13 cellular contexts compared by ENCODE assay signal in genomic region chr16:67190448-67191399, GRCh38. TPM values are rescaled to one million over a fixed set of nuclear protein-coding genes. Genes with fewer than 3 reads are reported as not detected.
DNase-seq lines count a peak whose midpoint lies in the region; ATAC-seq, FAIRE-seq and TF ChIP-seq lines count a peak whose summit lies in the region.
"Had no signal": no experiment of that assay in that cellular context is flagged by ENCODE, and none has a peak within 500 bp of the region (broad histone marks: within the 10 kb centered on the region; RNA-seq: fewer than 3 reads in every experiment).

No MANE protein-coding gene starts in this region.

- no peak overlapping the region for H3K4me3 ChIP-seq in K562
- H3K4me3 ChIP-seq in neural progenitor cell, result no peak overlapping the region
- no peak overlapping the region for H3K4me3 ChIP-seq in suprapubic skin

- H4K20me1 ChIP-seq in K562 (replicated peaks; ENCODE audit: control insufficient read depth, insufficient read depth, low read length) (0 out of 2 replicates have a peak, but pooled peaks cover 2% of the 10 kb centered on the region), neural progenitor cell (ENCODE audit: low read depth) (peaks cover 33% of the 10 kb centered on the region)

- no peak for DNase-seq in activated CD4-positive, alpha-beta T cell treated with anti-CD3 and anti-CD28 coated beads, Interleukin-2, amount 10 ng/mL, durations not matched to agents 24 days and 14 days
- DNase-seq in activated CD4-positive, alpha-beta T cell treated with anti-CD3 and anti-CD28 coated beads for 4 hours, result no peak
- DNase-seq in LHCN-M2 (ENCODE audit: low read depth) (peak; percentile 75), K562 (ENCODE audit: extremely low read depth in 1 of 4, low spot score in 3 of 4) (peak in 1 of 4 experiments; percentile 73), neural progenitor cell (ENCODE audit: low spot score) (no peak), cerebellar cortex (ENCODE audit: low spot score) (no peak), DMS79 treated with DMSO at 0.1 percent for 48 hours (lab: John Stamatoyannopoulos, UW) (no peak), suprapubic skin (ENCODE audit: low spot score in 2 of 2) (no peak)
- DNase-seq: activated CD4-positive, CD25-positive, alpha-beta regulatory T cell treated with anti-CD3 and anti-CD28 coated beads, Interleukin-2, amount 50 U/mL, for 72 hours; effector CD8-positive, alpha-beta T cell; NCI-H2171 treated with DMSO at 0.1 percent for 48 hours; stimulated activated CD8-positive, alpha-beta memory T cell treated with anti-CD3 and anti-CD28 coated beads, Interleukin-4, amount 100 ng/mL, for 48 hours had no signal

- TF ChIP-seq POLR2A in K562 (conservative IDR thresholded peaks at IDR 0.05), result no peak
- no peak for TF ChIP-seq POLR2A in suprapubic skin (IDR thresholded peaks at IDR 0.05)

- H3K36me3 ChIP-seq in K562 (ENCODE audit: control insufficient read depth, insufficient read depth, low read length) (peaks cover 30% of the 10 kb centered on the region), neural progenitor cell (no peaks in the 10 kb centered on the region), suprapubic skin (peaks cover 19% of the 10 kb centered on the region)

- H3K27ac Mint-ChIP-seq in activated CD4-positive, alpha-beta T cell treated with anti-CD3 and anti-CD28 coated beads, Interleukin-2, amount 10 ng/mL, durations not matched to agents 24 days and 14 days, result peak overlapping the region; percentile 88
- H3K27ac Mint-ChIP-seq in neural progenitor cell, result peak overlapping the region; percentile 72

- H3K4me2 ChIP-seq in K562 (ENCODE audit: insufficient read depth, low read length), result peak overlapping the region; percentile 97
- no peak overlapping the region for H3K4me2 ChIP-seq in neural progenitor cell

- H3K9me3 ChIP-seq in K562 (replicated peaks; ENCODE audit: control insufficient read depth, insufficient read depth, low read depth, low read length) (no peaks in the 10 kb centered on the region), neural progenitor cell (ENCODE audit: low read depth) (no peaks in the 10 kb centered on the region), suprapubic skin (no peaks in the 10 kb centered on the region)

- BruUV-seq in K562 (replicated peaks; lab: Mats Ljungman, UMichigan), result no TSS peak

- CTCF ChIA-PET in K562 (lab: Yijun Ruan, JAX; ENCODE audit: low intra/inter-chr PET ratio), result no interaction called here

- ATAC-seq in K562, result peak; percentile 26

- no peak for TF ChIP-seq CTCF in K562 (IDR thresholded peaks at IDR 0.05 in 2 of 3, conservative IDR thresholded peaks at IDR 0.05 in 1 of 3; ENCODE audit: insufficient read depth in 2 of 3, low read depth in 1 of 3, low read length in 3 of 3)
- TF ChIP-seq CTCF in neural progenitor cell (IDR thresholded peaks at IDR 0.05), result no peak
- no peak for TF ChIP-seq CTCF in suprapubic skin (IDR thresholded peaks at IDR 0.05)

- 38% methylated on average over 13 of the region's 13 CpGs for WGBS in K562 (ENCODE audit: insufficient coverage, low coverage, missing lambda C conversion rate)
- 78% methylated on average over 13 of the region's 13 CpGs for WGBS in suprapubic skin

- peaks cover under 1% of the 10 kb centered on the region for H3K27me3 Mint-ChIP-seq in activated CD4-positive, alpha-beta T cell treated with anti-CD3 and anti-CD28 coated beads, Interleukin-2, amount 10 ng/mL, durations not matched to agents 24 days and 14 days
- peaks cover 10% of the 10 kb centered on the region for H3K27me3 Mint-ChIP-seq in neural progenitor cell (ENCODE audit: insufficient read depth, low read depth)

- TF ChIP-seq EP300 in K562 (IDR thresholded peaks at IDR 0.05; ENCODE audit: low read length), result peak; percentile 19; the same call in 1 of the 2 replicates
- TF ChIP-seq EP300 in suprapubic skin (IDR thresholded peaks at IDR 0.05), result no peak

- peaks cover 25% of the 10 kb centered on the region for H3K4me1 Mint-ChIP-seq in activated CD4-positive, alpha-beta T cell treated with anti-CD3 and anti-CD28 coated beads, Interleukin-2, amount 10 ng/mL, durations not matched to agents 24 days and 14 days
- H3K4me1 Mint-ChIP-seq in neural progenitor cell, result peaks cover 23% of the 10 kb centered on the region

- in situ Hi-C loops in K562 (cut with MboI), result no loop called here

- no peaks in the 10 kb centered on the region for H3K9me3 Mint-ChIP-seq in activated CD4-positive, alpha-beta T cell treated with anti-CD3 and anti-CD28 coated beads, Interleukin-2, amount 10 ng/mL, durations not matched to agents 24 days and 14 days
- H3K9me3 Mint-ChIP-seq in neural progenitor cell, result no peaks in the 10 kb centered on the region

- H3K27me3 ChIP-seq in K562 (ENCODE audit: control insufficient read depth in 2 of 2, insufficient read depth in 2 of 2, low read length in 2 of 2) (no peaks in the 10 kb centered on the region), neural progenitor cell (peaks cover 15% of the 10 kb centered on the region), suprapubic skin (no peaks in the 10 kb centered on the region)

- H3K9ac ChIP-seq in K562 (ENCODE audit: insufficient read depth in 1 of 2, low read depth in 2 of 2, low read length in 2 of 2), result peak overlapping the region; percentile 19 to 24; a peak in 1 of 4 replicates
- H3K9ac ChIP-seq in neural progenitor cell, result no peak overlapping the region
- H3K9ac ChIP-seq: KMS-11 had no signal

- H3K4me1 ChIP-seq in K562 (replicated peaks in 1 of 2; ENCODE audit: control insufficient read depth in 2 of 2, insufficient read depth in 2 of 2, low read length in 2 of 2) (peaks cover 39 to 71% of the 10 kb centered on the region in 2 experiments), neural progenitor cell (peaks cover 7% of the 10 kb centered on the region), suprapubic skin (peaks cover 30% of the 10 kb centered on the region)

- peak; percentile 85 for FAIRE-seq in K562 (lab: Jason Lieb, UNC)

- intact Hi-C loops in activated CD4-positive, alpha-beta T cell treated with anti-CD3 and anti-CD28 coated beads, Interleukin-2, amount 10 ng/mL, durations not matched to agents 24 days and 14 days (cut with micrococcal nuclease), result no loop called here
- intact Hi-C loops in K562 (cut with micrococcal nuclease), result loop anchor here (5.0 kb wide), 1 partner anchor 37 kb away; the partner anchor contains the start of gene TMEM208

- H3K36me3 Mint-ChIP-seq in activated CD4-positive, alpha-beta T cell treated with anti-CD3 and anti-CD28 coated beads, Interleukin-2, amount 10 ng/mL, durations not matched to agents 24 days and 14 days (ENCODE audit: low read depth), result peaks cover 34% of the 10 kb centered on the region
- H3K36me3 Mint-ChIP-seq in neural progenitor cell, result peaks cover 6% of the 10 kb centered on the region

- H3K27ac ChIP-seq in K562 (ENCODE audit: extremely low read depth, low read depth, low read length), result peak overlapping the region; percentile 11; the same call in 1 of the 3 replicates
- no peak overlapping the region for H3K27ac ChIP-seq in neural progenitor cell
- no peak overlapping the region for H3K27ac ChIP-seq in suprapubic skin
- H3K27ac ChIP-seq: KMS-11 had no signal

- no peaks in the 10 kb centered on the region for H3K9me1 ChIP-seq in K562 (ENCODE audit: control insufficient read depth, insufficient read depth, low read length)

- no peaks in the 10 kb centered on the region for H3F3A ChIP-seq in neural progenitor cell (ENCODE audit: low read depth)

- POLR2A ChIA-PET in K562 (lab: Yijun Ruan, JAX), result interaction anchor here (0.6 to 1.1 kb wide), 6 partner anchors 30 to 172 kb away, joined by 3 to 4 read pairs (median 4); partner anchors contain the start of genes FBXL8, TMEM208 and TRADD

- TF ChIP-seq RAD21 in K562 (CRISPR knock-in tag; conservative IDR thresholded peaks at IDR 0.05 in 1 of 2, IDR thresholded peaks at IDR 0.05 in 1 of 2), result no peak

- H2AFZ ChIP-seq in K562 (ENCODE audit: low read depth, low read length), result peak overlapping the region; percentile 88
- no peak overlapping the region for H2AFZ ChIP-seq in neural progenitor cell (replicated peaks)

- no peak overlapping the region for H3K4me3 Mint-ChIP-seq in activated CD4-positive, alpha-beta T cell treated with anti-CD3 and anti-CD28 coated beads, Interleukin-2, amount 10 ng/mL, durations not matched to agents 24 days and 14 days
- H3K4me3 Mint-ChIP-seq in neural progenitor cell, result peak overlapping the region; percentile 92

- H3K79me2 ChIP-seq in K562 (ENCODE audit: control insufficient read depth, insufficient read depth, low read length) (peaks cover 42% of the 10 kb centered on the region), neural progenitor cell (ENCODE audit: low read depth) (peaks cover 24% of the 10 kb centered on the region)

RNA-seq across cellular contexts. Expression of gene EXOC3L1, which starts 0.8 kb away (rescaled TPM):
- total RNA-seq in activated CD4-positive, alpha-beta T cell treated with anti-CD3 and anti-CD28 coated beads, Interleukin-2, amount 10 ng/mL, durations not matched to agents 24 days and 14 days, result 0.12 TPM in 1 of 2 replicates, not detected in the other
- total RNA-seq in LHCN-M2 (2014; rRNA removed) (5.1 and 10.3 TPM in 2 replicates), K562 (2014; rRNA removed) (0.12 TPM in 1 of 2 replicates, not detected in the other), K562 (2014; rRNA removed; fragmentation: Illumina TruSeq; extraction: Trizol) (not detected in 2 replicates), K562 (2015; rRNA removed; fragmentation: Illumina TruSeq; extraction: Trizol) (not detected in 2 replicates), K562 (2021) (not detected in 2 replicates), neural progenitor cell (ENCODE audit: low replicate concordance) (not detected in 2 replicates), suprapubic skin (1 to 10 TPM in 3 of 4 donors, under 1 TPM in 1; 0.45 to 2.0 (median 1.9) TPM)
- polyA plus RNA-seq in LHCN-M2 (2012), result 1.2 TPM
- total RNA-seq in K562 (2011; cell fraction: chromatin; rRNA removed; ENCODE audit: low replicate concordance), result not detected in 2 replicates
- total RNA-seq in K562 (2011; cell fraction: nucleolus; rRNA removed), result not detected in 2 replicates
- not detected in 2 replicates for total RNA-seq in K562 (2011; cell fraction: nucleoplasm; rRNA removed)
- polyA plus RNA-seq in K562 (2011; rRNA removed) (0.08 TPM in 1 of 2 replicates, not detected in the other), K562 (2014; fragmentation: Illumina TruSeq; extraction: Trizol) (not detected in 2 replicates), K562 (2014; fragmentation: Nextera tagmentation; extraction: Ambion mirVana) (not detected), K562 (2014; rRNA removed) (not detected in 2 replicates)
- polyA plus RNA-seq in K562 (2011; cell fraction: cytosol; rRNA removed), result 0.04 and 0.12 TPM in 2 replicates
- 0.11 TPM in 1 of 2 replicates, not detected in the other for polyA plus RNA-seq in K562 (2011; cell fraction: nucleus; rRNA removed)
- 0.10 and 0.11 TPM in 2 replicates for polyA plus RNA-seq in K562 (2012)
- not detected in 2 replicates for polyA minus RNA-seq in K562 (2011; rRNA and poly(A)+ RNA removed)
- not detected in 2 replicates for polyA minus RNA-seq in K562 (2011; cell fraction: cytosol; rRNA and poly(A)+ RNA removed)
- not detected in 2 replicates for polyA minus RNA-seq in K562 (2011; cell fraction: nucleus; rRNA and poly(A)+ RNA removed)

RNA-seq across cellular contexts. Expression of gene E2F4, which starts 1.2 kb away (rescaled TPM):
- 165 and 166 TPM in 2 replicates for total RNA-seq in activated CD4-positive, alpha-beta T cell treated with anti-CD3 and anti-CD28 coated beads, Interleukin-2, amount 10 ng/mL, durations not matched to agents 24 days and 14 days
- total RNA-seq in LHCN-M2 (2014; rRNA removed) (126 and 153 TPM in 2 replicates), K562 (2014; rRNA removed) (109 and 145 TPM in 2 replicates), K562 (2014; rRNA removed; fragmentation: Illumina TruSeq; extraction: Trizol) (52.8 and 64.0 TPM in 2 replicates), K562 (2015; rRNA removed; fragmentation: Illumina TruSeq; extraction: Trizol) (105 and 106 TPM in 2 replicates), K562 (2021) (114 and 115 TPM in 2 replicates), neural progenitor cell (ENCODE audit: low replicate concordance) (35.3 and 101 TPM in 2 replicates), suprapubic skin (100 to 1,000 TPM in 1 of 4 donors, 10 to 100 TPM in 3; 92.6 to 106 (median 96.8) TPM)
- polyA plus RNA-seq in LHCN-M2 (2012), result 34.0 TPM
- 211 and 651 TPM in 2 replicates for total RNA-seq in K562 (2011; cell fraction: chromatin; rRNA removed; ENCODE audit: low replicate concordance)
- 388 and 435 TPM in 2 replicates for total RNA-seq in K562 (2011; cell fraction: nucleolus; rRNA removed)
- total RNA-seq in K562 (2011; cell fraction: nucleoplasm; rRNA removed), result 240 and 280 TPM in 2 replicates
- polyA plus RNA-seq in K562 (2011; rRNA removed) (83.4 and 101 TPM in 2 replicates), K562 (2014; fragmentation: Illumina TruSeq; extraction: Trizol) (127 and 129 TPM in 2 replicates), K562 (2014; fragmentation: Nextera tagmentation; extraction: Ambion mirVana) (10 to 100 TPM in 1 of 2 experiments, 1 to 10 TPM in 1; 9.7 to 18.9 TPM), K562 (2014; rRNA removed) (139 and 150 TPM in 2 replicates)
- 110 and 215 TPM in 2 replicates for polyA plus RNA-seq in K562 (2011; cell fraction: cytosol; rRNA removed)
- 277 and 411 TPM in 2 replicates for polyA plus RNA-seq in K562 (2011; cell fraction: nucleus; rRNA removed)
- 96.3 and 105 TPM in 2 replicates for polyA plus RNA-seq in K562 (2012)
- polyA minus RNA-seq in K562 (2011; rRNA and poly(A)+ RNA removed), result 61.7 and 80.1 TPM in 2 replicates
- 51.9 and 58.9 TPM in 2 replicates for polyA minus RNA-seq in K562 (2011; cell fraction: cytosol; rRNA and poly(A)+ RNA removed)
- polyA minus RNA-seq in K562 (2011; cell fraction: nucleus; rRNA and poly(A)+ RNA removed), result 108 and 112 TPM in 2 replicates

RNA-seq across cellular contexts. Expression of gene MATCAP1, which starts 7.0 kb away (rescaled TPM):
- total RNA-seq in activated CD4-positive, alpha-beta T cell treated with anti-CD3 and anti-CD28 coated beads, Interleukin-2, amount 10 ng/mL, durations not matched to agents 24 days and 14 days, result 51.3 and 55.1 TPM in 2 replicates
- total RNA-seq in LHCN-M2 (2014; rRNA removed) (21.5 and 25.8 TPM in 2 replicates), K562 (2014; rRNA removed) (10.3 and 13.2 TPM in 2 replicates), K562 (2014; rRNA removed; fragmentation: Illumina TruSeq; extraction: Trizol) (5.6 and 6.0 TPM in 2 replicates), K562 (2015; rRNA removed; fragmentation: Illumina TruSeq; extraction: Trizol) (9.2 and 9.9 TPM in 2 replicates), K562 (2021) (16.6 and 16.9 TPM in 2 replicates), neural progenitor cell (ENCODE audit: low replicate concordance) (15.7 and 50.9 TPM in 2 replicates), suprapubic skin (10 to 100 TPM; 14.2 to 30.0 (median 17.3) TPM)
- polyA plus RNA-seq in LHCN-M2 (2012), result 8.7 TPM
- 49.6 and 111 TPM in 2 replicates for total RNA-seq in K562 (2011; cell fraction: chromatin; rRNA removed; ENCODE audit: low replicate concordance)
- 67.4 and 83.6 TPM in 2 replicates for total RNA-seq in K562 (2011; cell fraction: nucleolus; rRNA removed)
- 53.7 and 59.5 TPM in 2 replicates for total RNA-seq in K562 (2011; cell fraction: nucleoplasm; rRNA removed)
- polyA plus RNA-seq in K562 (2011; rRNA removed) (13.4 and 17.8 TPM in 2 replicates), K562 (2014; fragmentation: Illumina TruSeq; extraction: Trizol) (10.6 and 12.0 TPM in 2 replicates), K562 (2014; fragmentation: Nextera tagmentation; extraction: Ambion mirVana) (1 to 10 TPM; 3.4 to 3.8 TPM), K562 (2014; rRNA removed) (20.5 and 27.5 TPM in 2 replicates)
- polyA plus RNA-seq in K562 (2011; cell fraction: cytosol; rRNA removed), result 19.3 and 25.9 TPM in 2 replicates
- polyA plus RNA-seq in K562 (2011; cell fraction: nucleus; rRNA removed), result 127 and 197 TPM in 2 replicates
- 18.3 and 21.0 TPM in 2 replicates for polyA plus RNA-seq in K562 (2012)
- 5.0 and 6.0 TPM in 2 replicates for polyA minus RNA-seq in K562 (2011; rRNA and poly(A)+ RNA removed)
- 5.5 and 9.5 TPM in 2 replicates for polyA minus RNA-seq in K562 (2011; cell fraction: cytosol; rRNA and poly(A)+ RNA removed)
- polyA minus RNA-seq in K562 (2011; cell fraction: nucleus; rRNA and poly(A)+ RNA removed), result 28.1 and 37.3 TPM in 2 replicates

RNA-seq across cellular contexts. Expression of gene ELMO3, which starts 8.2 kb away (rescaled TPM):
- total RNA-seq in activated CD4-positive, alpha-beta T cell treated with anti-CD3 and anti-CD28 coated beads, Interleukin-2, amount 10 ng/mL, durations not matched to agents 24 days and 14 days, result 8.2 and 8.7 TPM in 2 replicates
- total RNA-seq in LHCN-M2 (2014; rRNA removed) (1.8 and 1.9 TPM in 2 replicates), K562 (2014; rRNA removed) (1.9 and 3.1 TPM in 2 replicates), K562 (2014; rRNA removed; fragmentation: Illumina TruSeq; extraction: Trizol) (0.48 and 0.58 TPM in 2 replicates), K562 (2015; rRNA removed; fragmentation: Illumina TruSeq; extraction: Trizol) (1.5 and 1.7 TPM in 2 replicates), K562 (2021) (3.9 and 4.6 TPM in 2 replicates), neural progenitor cell (ENCODE audit: low replicate concordance) (1.9 TPM in 1 of 2 replicates, not detected in the other), suprapubic skin (10 to 100 TPM; 48.0 to 77.6 (median 56.7) TPM)
- polyA plus RNA-seq in LHCN-M2 (2012), result 0.57 TPM
- 12.1 and 42.9 TPM in 2 replicates for total RNA-seq in K562 (2011; cell fraction: chromatin; rRNA removed; ENCODE audit: low replicate concordance)
- 32.0 and 40.1 TPM in 2 replicates for total RNA-seq in K562 (2011; cell fraction: nucleolus; rRNA removed)
- 12.4 and 17.4 TPM in 2 replicates for total RNA-seq in K562 (2011; cell fraction: nucleoplasm; rRNA removed)
- polyA plus RNA-seq in K562 (2011; rRNA removed) (2.5 and 4.0 TPM in 2 replicates), K562 (2014; fragmentation: Illumina TruSeq; extraction: Trizol) (0.82 and 1.3 TPM in 2 replicates), K562 (2014; fragmentation: Nextera tagmentation; extraction: Ambion mirVana) (under 1 TPM; 0.04 to 0.06 TPM), K562 (2014; rRNA removed) (5.1 and 5.2 TPM in 2 replicates)
- 2.2 and 3.1 TPM in 2 replicates for polyA plus RNA-seq in K562 (2011; cell fraction: cytosol; rRNA removed)
- polyA plus RNA-seq in K562 (2011; cell fraction: nucleus; rRNA removed), result 35.2 and 59.8 TPM in 2 replicates
- polyA plus RNA-seq in K562 (2012), result 3.7 and 5.7 TPM in 2 replicates
- polyA minus RNA-seq in K562 (2011; rRNA and poly(A)+ RNA removed), result 0.51 and 0.53 TPM in 2 replicates
- polyA minus RNA-seq in K562 (2011; cell fraction: cytosol; rRNA and poly(A)+ RNA removed), result 0.57 and 1.3 TPM in 2 replicates
- polyA minus RNA-seq in K562 (2011; cell fraction: nucleus; rRNA and poly(A)+ RNA removed), result 5.8 and 7.3 TPM in 2 replicates

RNA-seq across cellular contexts. Expression of gene NOL3, which starts 20.4 kb away (rescaled TPM):
- 31.0 and 36.7 TPM in 2 replicates for total RNA-seq in activated CD4-positive, alpha-beta T cell treated with anti-CD3 and anti-CD28 coated beads, Interleukin-2, amount 10 ng/mL, durations not matched to agents 24 days and 14 days
- 58.0 and 58.6 TPM in 2 replicates for total RNA-seq in LHCN-M2 (2014; rRNA removed)
- polyA plus RNA-seq in LHCN-M2 (2012), result 61.0 TPM
- total RNA-seq in K562 (2011; cell fraction: chromatin; rRNA removed; ENCODE audit: low replicate concordance), result 81.0 and 88.7 TPM in 2 replicates
- total RNA-seq in K562 (2011; cell fraction: nucleolus; rRNA removed), result 34.7 and 39.7 TPM in 2 replicates
- 64.6 and 93.4 TPM in 2 replicates for total RNA-seq in K562 (2011; cell fraction: nucleoplasm; rRNA removed)
- total RNA-seq in K562 (2014; rRNA removed), result 5.4 and 8.3 TPM in 2 replicates
- total RNA-seq in K562 (2014; rRNA removed; fragmentation: Illumina TruSeq; extraction: Trizol), result 3.4 and 4.3 TPM in 2 replicates
- total RNA-seq in K562 (2015; rRNA removed; fragmentation: Illumina TruSeq; extraction: Trizol), result 4.1 and 5.0 TPM in 2 replicates
- 7.0 and 9.3 TPM in 2 replicates for total RNA-seq in K562 (2021)
- 8.4 and 13.5 TPM in 2 replicates for polyA plus RNA-seq in K562 (2011; rRNA removed)
- 5.8 and 7.2 TPM in 2 replicates for polyA plus RNA-seq in K562 (2011; cell fraction: cytosol; rRNA removed)
- polyA plus RNA-seq in K562 (2011; cell fraction: nucleus; rRNA removed), result 50.0 and 53.8 TPM in 2 replicates
- polyA plus RNA-seq in K562 (2012), result 19.1 and 59.4 TPM in 2 replicates
- 7.6 and 8.2 TPM in 2 replicates for polyA plus RNA-seq in K562 (2014; fragmentation: Illumina TruSeq; extraction: Trizol)
- polyA plus RNA-seq in K562 (2014; fragmentation: Nextera tagmentation; extraction: Ambion mirVana), result under 1 TPM; 0.45 to 0.69 TPM
- polyA plus RNA-seq in K562 (2014; rRNA removed), result 12.2 and 14.0 TPM in 2 replicates
- 3.4 and 5.6 TPM in 2 replicates for polyA minus RNA-seq in K562 (2011; rRNA and poly(A)+ RNA removed)
- 1.9 and 2.5 TPM in 2 replicates for polyA minus RNA-seq in K562 (2011; cell fraction: cytosol; rRNA and poly(A)+ RNA removed)
- 5.4 and 10.3 TPM in 2 replicates for polyA minus RNA-seq in K562 (2011; cell fraction: nucleus; rRNA and poly(A)+ RNA removed)
- total RNA-seq in neural progenitor cell (ENCODE audit: low replicate concordance), result 0.37 and 5.5 TPM in 2 replicates
- total RNA-seq in suprapubic skin, result 100 to 1,000 TPM in 2 of 4 donors, 10 to 100 TPM in 2; 64.3 to 116 (median 90.5) TPM
